8 cellular contexts compared by ENCODE assay signal in the genomic region with DNA sequence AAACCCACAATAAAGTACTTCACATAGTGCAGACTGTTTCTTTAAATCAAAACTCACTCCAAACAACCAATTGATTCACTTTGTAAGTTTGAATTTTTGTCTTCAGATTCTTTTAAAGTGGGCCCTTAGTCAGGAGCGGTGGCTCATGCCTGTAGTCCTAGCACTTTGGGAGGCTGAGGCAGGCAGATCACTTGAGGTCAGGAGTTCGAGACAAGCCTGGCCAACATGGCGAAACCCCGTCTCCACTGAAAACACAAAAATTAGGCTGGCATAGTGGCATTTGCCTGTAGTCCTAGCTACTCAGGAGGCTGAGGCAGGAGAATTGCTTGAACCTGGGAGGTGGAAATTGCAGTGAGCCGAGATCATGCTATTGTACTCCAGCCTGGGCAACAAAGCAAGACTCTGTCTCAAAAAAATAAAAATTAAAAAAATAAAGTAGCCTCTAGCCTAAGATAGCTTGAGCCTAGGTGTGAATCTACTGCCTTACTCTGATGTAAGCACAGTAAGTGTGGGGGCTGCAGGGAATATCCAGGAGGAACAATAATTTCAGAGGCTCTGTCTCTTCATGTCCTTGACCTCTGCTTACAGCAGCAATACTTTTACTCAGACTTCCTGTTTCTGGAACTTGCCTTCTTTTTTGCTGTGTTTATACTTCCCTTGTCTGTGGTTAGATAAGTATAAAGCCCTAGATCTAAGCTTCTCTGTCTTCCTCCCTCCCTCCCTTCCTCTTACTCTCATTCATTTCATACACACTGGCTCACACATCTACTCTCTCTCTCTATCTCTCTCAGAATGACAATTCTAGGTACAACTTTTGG. TPM values are rescaled to one million over a fixed set of nuclear protein-coding genes. Genes with fewer than 3 reads are reported as not detected.
DNase-seq lines count a peak whose midpoint lies in the region; ATAC-seq and TF ChIP-seq lines count a peak whose summit lies in the region.

A gene with protein sequence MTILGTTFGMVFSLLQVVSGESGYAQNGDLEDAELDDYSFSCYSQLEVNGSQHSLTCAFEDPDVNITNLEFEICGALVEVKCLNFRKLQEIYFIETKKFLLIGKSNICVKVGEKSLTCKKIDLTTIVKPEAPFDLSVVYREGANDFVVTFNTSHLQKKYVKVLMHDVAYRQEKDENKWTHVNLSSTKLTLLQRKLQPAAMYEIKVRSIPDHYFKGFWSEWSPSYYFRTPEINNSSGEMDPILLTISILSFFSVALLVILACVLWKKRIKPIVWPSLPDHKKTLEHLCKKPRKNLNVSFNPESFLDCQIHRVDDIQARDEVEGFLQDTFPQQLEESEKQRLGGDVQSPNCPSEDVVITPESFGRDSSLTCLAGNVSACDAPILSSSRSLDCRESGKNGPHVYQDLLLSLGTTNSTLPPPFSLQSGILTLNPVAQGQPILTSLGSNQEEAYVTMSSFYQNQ (plus strand): TSS at position 706 of the 818 bp plus-strand sequence. CDS start 87 bp downstream, at position 793.

- peaks cover 81% of the 10 kb centered on the region for H3K4me1 Mint-ChIP-seq in activated naive CD8-positive, alpha-beta T cell treated with anti-CD3 and anti-CD28 coated beads, Interleukin-2, amount 50 U/mL, for 24 hours
- peaks cover 23 to 41% of the 10 kb centered on the region in 2 donors for H3K4me1 Mint-ChIP-seq in natural killer cell treated with Interleukin-12 subunit alpha and Interleukin-12 subunit beta and Interleukin-15 and Interleukin-18, amount 100 ng/mL, for 72 hours (ENCODE audit: low read depth in 2 of 2)

- peak within 1 kb of the TSS; percentile 94 for H3K27ac Mint-ChIP-seq in activated naive CD8-positive, alpha-beta T cell treated with anti-CD3 and anti-CD28 coated beads, Interleukin-2, amount 50 U/mL, for 24 hours
- peak within 1 kb of the TSS; percentile 54 to 65 for H3K27ac Mint-ChIP-seq in natural killer cell treated with Interleukin-12 subunit alpha and Interleukin-12 subunit beta and Interleukin-15 and Interleukin-18, amount 100 ng/mL, for 72 hours

- 95 to 97% methylated on average over 5 of the region's 5 CpGs for WGBS in lower leg skin, 2 donors

- H3K27ac ChIP-seq in caudate nucleus (ENCODE audit: low read depth, low read length): no peak within 1 kb of the TSS

- no peak for TF ChIP-seq CTCF in lower leg skin (IDR thresholded peaks at IDR 0.05)

- DNase-seq in LHCN-M2 (ENCODE audit: low read depth): peak; percentile 33
- no peak for DNase-seq in activated naive CD8-positive, alpha-beta T cell treated with anti-CD3 and anti-CD28 coated beads, Interleukin-2, amount 50 U/mL, for 24 hours
- DNase-seq in natural killer cell treated with Interleukin-12 subunit alpha and Interleukin-12 subunit beta and Interleukin-15 and Interleukin-18, amount 100 ng/mL, for 72 hours (ENCODE audit: low spot score): no peak
- DNase-seq in lower leg skin (ENCODE audit: low spot score in 2 of 2): no peak
- no peak for DNase-seq in erythroblast (lab: John Stamatoyannopoulos, UW)
- no peak for DNase-seq in caudate nucleus (lab: John Stamatoyannopoulos, UW)
- DNase-seq in LoVo (ENCODE audit: low spot score): no peak

- no peaks in the 10 kb centered on the region for H3K27me3 Mint-ChIP-seq in activated naive CD8-positive, alpha-beta T cell treated with anti-CD3 and anti-CD28 coated beads, Interleukin-2, amount 50 U/mL, for 24 hours
- peaks cover 0 to 3% of the 10 kb centered on the region in 2 donors for H3K27me3 Mint-ChIP-seq in natural killer cell treated with Interleukin-12 subunit alpha and Interleukin-12 subunit beta and Interleukin-15 and Interleukin-18, amount 100 ng/mL, for 72 hours

- no peaks in the 10 kb centered on the region for H3K9me3 Mint-ChIP-seq in activated naive CD8-positive, alpha-beta T cell treated with anti-CD3 and anti-CD28 coated beads, Interleukin-2, amount 50 U/mL, for 24 hours
- H3K9me3 Mint-ChIP-seq in natural killer cell treated with Interleukin-12 subunit alpha and Interleukin-12 subunit beta and Interleukin-15 and Interleukin-18, amount 100 ng/mL, for 72 hours: no peaks in the 10 kb centered on the region

- H3K4me3 ChIP-seq in lower leg skin (ENCODE audit: low read depth, poor library complexity, severe bottlenecking): no peak within 1 kb of the TSS

- peaks cover 71% of the 10 kb centered on the region for H3K36me3 Mint-ChIP-seq in activated naive CD8-positive, alpha-beta T cell treated with anti-CD3 and anti-CD28 coated beads, Interleukin-2, amount 50 U/mL, for 24 hours (ENCODE audit: low read depth)
- peaks cover 11% of the 10 kb centered on the region for H3K36me3 Mint-ChIP-seq in natural killer cell treated with Interleukin-12 subunit alpha and Interleukin-12 subunit beta and Interleukin-15 and Interleukin-18, amount 100 ng/mL, for 72 hours

- intact Hi-C loops in lower leg skin (cut with DNase I; ENCODE audit: low total_unique reads): no loop called here

- H3K4me3 Mint-ChIP-seq in activated naive CD8-positive, alpha-beta T cell treated with anti-CD3 and anti-CD28 coated beads, Interleukin-2, amount 50 U/mL, for 24 hours: peak within 1 kb of the TSS; percentile 88
- H3K4me3 Mint-ChIP-seq in natural killer cell treated with Interleukin-12 subunit alpha and Interleukin-12 subunit beta and Interleukin-15 and Interleukin-18, amount 100 ng/mL, for 72 hours: peak within 1 kb of the TSS; percentile 40

- peak; percentile 52 for ATAC-seq in GM18499 (IDR thresholded peaks at IDR 0.05; ENCODE audit: insufficient read depth, unreplicated experiment)
- peak; percentile 52 for ATAC-seq in activated naive CD8-positive, alpha-beta T cell treated with anti-CD3 and anti-CD28 coated beads, Interleukin-2, amount 50 U/mL, for 24 hours
- ATAC-seq in natural killer cell treated with Interleukin-12 subunit alpha and Interleukin-12 subunit beta and Interleukin-15 and Interleukin-18, amount 100 ng/mL, for 72 hours: peak; percentile 87 to 90

- TF ChIP-seq POLR2A in lower leg skin (IDR thresholded peaks at IDR 0.05) (no peak), erythroblast (IDR thresholded peaks at IDR 0.05; ENCODE audit: low read length) (no peak)

RNA-seq across cellular contexts. Expression of the gene that starts here (rescaled TPM):
- total RNA-seq in LHCN-M2 (2014; rRNA removed) (6.7 and 7.3 TPM in 2 replicates), lower leg skin (1 to 10 TPM; 1.4 to 5.5 (median 4.4) TPM)
- 13.3 TPM for polyA plus RNA-seq in LHCN-M2 (2012)
- total RNA-seq in natural killer cell treated with Interleukin-12 subunit alpha and Interleukin-12 subunit beta and Interleukin-15 and Interleukin-18, amount 100 ng/mL, for 72 hours: 10 to 100 TPM in 1 of 2 donors, 1 to 10 TPM in 1; 2.3 to 21.6 TPM
